In the genomic region with DNA sequence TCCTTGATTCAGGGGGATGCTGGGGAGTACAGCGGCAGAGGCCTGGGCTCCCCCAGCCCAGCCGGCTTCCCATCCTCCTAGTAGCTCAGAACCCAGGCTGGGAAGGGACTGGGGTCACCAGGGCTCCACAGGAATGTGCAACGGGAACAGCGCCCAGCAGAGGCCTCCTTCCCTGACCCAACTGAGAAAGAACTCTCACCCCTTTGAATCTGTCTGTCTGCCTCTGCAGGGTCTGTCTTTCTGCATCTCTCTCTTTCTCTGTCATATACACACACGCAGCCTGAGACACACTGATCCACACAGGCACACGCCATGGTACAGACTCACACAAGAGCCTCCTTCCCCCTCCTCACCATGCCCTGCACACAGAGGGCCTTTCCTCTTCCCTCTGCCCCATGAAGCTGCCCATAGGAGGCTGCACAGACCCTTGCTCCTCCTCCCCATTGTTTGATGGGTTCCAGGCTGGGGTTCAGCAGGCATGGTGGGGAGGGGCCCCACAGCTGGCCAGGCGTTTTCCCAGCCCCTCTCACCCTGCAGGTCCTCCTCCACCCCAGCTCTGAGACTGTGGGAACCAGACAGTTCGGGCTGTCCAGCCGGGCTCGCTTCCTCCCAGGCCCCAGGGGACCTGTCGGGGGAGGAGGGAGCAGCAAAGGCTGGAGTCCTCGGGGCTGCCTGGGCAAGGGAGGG, we compare ENCODE assay signal across 11 cellular contexts. TPM values are rescaled to one million over a fixed set of nuclear protein-coding genes. Genes with fewer than 3 reads are reported as not detected.
DNase-seq lines count a peak whose midpoint lies in the region; ATAC-seq and TF ChIP-seq lines count a peak whose summit lies in the region.
"Had no signal": no experiment of that assay in that cellular context is flagged by ENCODE, and none has a peak within 500 bp of the region (broad histone marks: within the 10 kb centered on the region; RNA-seq: fewer than 3 reads in every experiment).

No MANE protein-coding gene starts in this region.

- H3K36me3 Mint-ChIP-seq in MCF 10A (ENCODE audit: insufficient read depth, unreplicated experiment), result no peaks in the 10 kb centered on the region
- H3K36me3 Mint-ChIP-seq in activated T-helper 17 cell treated with anti-CD3 and anti-CD28 coated beads, Interleukin-2, amount 50 U/mL, for 72 hours (ENCODE audit: low read depth), result no peaks in the 10 kb centered on the region

- 78% methylated on average over 12 of the region's 12 CpGs for WGBS in mammary epithelial cell (ENCODE audit: low coverage, missing lambda C conversion rate)

- H2AFZ ChIP-seq in mammary epithelial cell (ENCODE audit: low read depth, low read length), result no peak overlapping the region

- CTCF ChIA-PET in MCF 10A (lab: Yijun Ruan, JAX) (interaction anchor here (0.7 to 3.1 kb wide), 7 partner anchors 11 to 252 kb away, joined by 3 to 20 read pairs (median 4); no protein-coding TSS in a partner anchor), mammary epithelial cell (lab: Charles Lee; ENCODE audit: low non-redundant PET) (no interaction called here)

- H3K9me3 ChIP-seq in mammary epithelial cell (replicated peaks; ENCODE audit: insufficient read depth, low read length), result no peaks in the 10 kb centered on the region

- H3K27me3 ChIP-seq in mammary epithelial cell (ENCODE audit: insufficient read depth, low read length), result peaks cover 9% of the 10 kb centered on the region

- dilution Hi-C loops in mammary epithelial cell (cut with HindIII; ENCODE audit: low sequenced_read_pairs), result loop anchor here (5.0 kb wide), 1 partner anchor 80 kb away; no protein-coding TSS in a partner anchor

- H3K4me1 Mint-ChIP-seq in MCF 10A (ENCODE audit: insufficient read depth, unreplicated experiment), result peaks cover 12% of the 10 kb centered on the region
- no peaks in the 10 kb centered on the region for H3K4me1 Mint-ChIP-seq in activated T-helper 17 cell treated with anti-CD3 and anti-CD28 coated beads, Interleukin-2, amount 50 U/mL, for 72 hours

- H3K9ac ChIP-seq in mammary epithelial cell (ENCODE audit: insufficient read depth, low read length), result no peak overlapping the region

- POLR2A ChIA-PET in MCF 10A (lab: Yijun Ruan, JAX), result no interaction called here

- no peak overlapping the region for H3K4me3 Mint-ChIP-seq in MCF 10A (ENCODE audit: unreplicated experiment)
- no peak overlapping the region for H3K4me3 Mint-ChIP-seq in activated T-helper 17 cell treated with anti-CD3 and anti-CD28 coated beads, Interleukin-2, amount 50 U/mL, for 72 hours

- peaks cover 3% of the 10 kb centered on the region for H4K20me1 ChIP-seq in mammary epithelial cell (ENCODE audit: insufficient read depth, low read length)

- H3K79me2 ChIP-seq in mammary epithelial cell (ENCODE audit: insufficient read depth, low read length), result no peaks in the 10 kb centered on the region

- no peak overlapping the region for H3K27ac ChIP-seq in mammary epithelial cell (ENCODE audit: insufficient read depth, low read depth, low read length)
- H3K27ac ChIP-seq: 22Rv1 had no signal

- DNase-seq in MCF 10A (ENCODE audit: unreplicated experiment), result peak; percentile 40
- DNase-seq in mammary epithelial cell, result no peak
- DNase-seq in fibroblast of the conjunctiva (ENCODE audit: low read depth), result peak; percentile 24
- DNase-seq in mucosa of gallbladder (ENCODE audit: low spot score), result peak; percentile 38
- DNase-seq in D341Med (ENCODE audit: low spot score), result no peak
- no peak for DNase-seq in stimulated activated naive CD4-positive, alpha-beta T cell treated with Interleukin-2 at 50 U/mL for 16 hours (lab: John Stamatoyannopoulos, UW)
- DNase-seq: NCI-H1436 had no signal

- TF ChIP-seq CTCF in MCF 10A (IDR thresholded peaks at IDR 0.05; ENCODE audit: unreplicated experiment), result no peak
- no peak for TF ChIP-seq CTCF in mammary epithelial cell (conservative IDR thresholded peaks at IDR 0.05 in 1 of 2, IDR thresholded peaks at IDR 0.05 in 1 of 2; ENCODE audit: extremely low read depth in 1 of 2, insufficient read depth in 1 of 2, low read depth in 1 of 2, low read length in 2 of 2)

- no TSS peak for BruUV-seq in MCF 10A (replicated peaks; lab: Mats Ljungman, UMichigan)
- BruUV-seq in mammary epithelial cell (replicated peaks; lab: Mats Ljungman, UMichigan), result no TSS peak

- peaks cover 21% of the 10 kb centered on the region for H3K4me1 ChIP-seq in mammary epithelial cell (ENCODE audit: insufficient read depth, low read length)

- intact Hi-C loops in MCF 10A (cut with micrococcal nuclease), result no loop called here
- intact Hi-C loops in mammary epithelial cell (cut with micrococcal nuclease), result no loop called here

- no peak overlapping the region for H3K4me2 ChIP-seq in mammary epithelial cell (ENCODE audit: insufficient read depth, low read depth, low read length)

- in situ Hi-C loops in mammary epithelial cell (cut with MboI; ENCODE audit: low sequenced_read_pairs in 2 of 2), result loop anchor here in 1 of 2 donors (25.0 kb wide), 1 partner anchor 820 kb away; the partner anchor contains the start of gene C20orf203

- H3K9me3 Mint-ChIP-seq in MCF 10A (ENCODE audit: unreplicated experiment), result no peaks in the 10 kb centered on the region
- H3K9me3 Mint-ChIP-seq in activated T-helper 17 cell treated with anti-CD3 and anti-CD28 coated beads, Interleukin-2, amount 50 U/mL, for 72 hours, result no peaks in the 10 kb centered on the region

- no peak overlapping the region for H3K27ac Mint-ChIP-seq in MCF 10A (ENCODE audit: low read depth, unreplicated experiment)
- H3K27ac Mint-ChIP-seq in activated T-helper 17 cell treated with anti-CD3 and anti-CD28 coated beads, Interleukin-2, amount 50 U/mL, for 72 hours, result no peak overlapping the region

- H3K27me3 Mint-ChIP-seq in MCF 10A (ENCODE audit: insufficient read depth, unreplicated experiment), result no peaks in the 10 kb centered on the region
- H3K27me3 Mint-ChIP-seq in activated T-helper 17 cell treated with anti-CD3 and anti-CD28 coated beads, Interleukin-2, amount 50 U/mL, for 72 hours, result no peaks in the 10 kb centered on the region

- no peaks in the 10 kb centered on the region for H3K36me3 ChIP-seq in mammary epithelial cell (ENCODE audit: insufficient read depth, low read length)

- no peak for ATAC-seq in activated T-helper 17 cell treated with anti-CD3 and anti-CD28 coated beads, Interleukin-2, amount 50 U/mL, for 72 hours (replicated peaks)
- ATAC-seq in HG03108 (IDR thresholded peaks at IDR 0.05; ENCODE audit: unreplicated experiment), result no peak

- H3K4me3 ChIP-seq in mammary epithelial cell (replicated peaks in 1 of 3; ENCODE audit: insufficient read depth in 1 of 3, low read depth in 2 of 3, low read length in 3 of 3), result no peak overlapping the region

RNA-seq across cellular contexts. Expression of gene FOXS1, which starts 2.8 kb away (rescaled TPM):
- not detected in 2 replicates for total RNA-seq in MCF 10A (2022)
- under 1 TPM in 1 of 2 donors, not detected in 1; 0.17 TPM for total RNA-seq in mammary epithelial cell
- polyA plus RNA-seq in mammary epithelial cell, result not detected
- not detected for polyA minus RNA-seq in mammary epithelial cell
- 1.6 TPM for total RNA-seq in mucosa of gallbladder
- not detected for total RNA-seq in activated T-helper 17 cell treated with anti-CD3 and anti-CD28 coated beads, Interleukin-2, amount 50 U/mL, for 72 hours

RNA-seq across cellular contexts. Expression of gene MYLK2, which starts 23.5 kb away (rescaled TPM):
- total RNA-seq in MCF 10A (2022), result 0.14 and 0.32 TPM in 2 replicates
- under 1 TPM; under 0.01 to 0.24 TPM for total RNA-seq in mammary epithelial cell
- polyA plus RNA-seq in mammary epithelial cell, result 0.06 TPM
- not detected for polyA minus RNA-seq in mammary epithelial cell
- total RNA-seq in mucosa of gallbladder, result not detected
- under 1 TPM; 0.40 to 0.86 TPM for total RNA-seq in activated T-helper 17 cell treated with anti-CD3 and anti-CD28 coated beads, Interleukin-2, amount 50 U/mL, for 72 hours

RNA-seq across cellular contexts. Expression of gene DUSP15, which starts 27.7 kb away (rescaled TPM):
- total RNA-seq in MCF 10A (2022), result not detected in 2 replicates
- under 1 TPM in 1 of 2 donors, not detected in 1; 0.67 TPM for total RNA-seq in mammary epithelial cell
- not detected for polyA plus RNA-seq in mammary epithelial cell
- polyA minus RNA-seq in mammary epithelial cell, result not detected
- 2.8 TPM for total RNA-seq in mucosa of gallbladder
- total RNA-seq in activated T-helper 17 cell treated with anti-CD3 and anti-CD28 coated beads, Interleukin-2, amount 50 U/mL, for 72 hours, result not detected

RNA-seq across cellular contexts. Expression of gene TTLL9, which starts 27.8 kb away (rescaled TPM):
- total RNA-seq in MCF 10A (2022) (0.19 TPM in 1 of 2 replicates, not detected in the other), mammary epithelial cell (under 1 TPM; 0.17 to 0.21 TPM), mucosa of gallbladder (0.29 TPM)
- polyA plus RNA-seq in mammary epithelial cell, result 0.02 TPM
- polyA minus RNA-seq in mammary epithelial cell, result not detected
- total RNA-seq in activated T-helper 17 cell treated with anti-CD3 and anti-CD28 coated beads, Interleukin-2, amount 50 U/mL, for 72 hours, result not detected
- total RNA-seq: dermis microvascular lymphatic vessel endothelial cell had no signal

Comparison
In these comparisons a context has a peak if more than half of its experiments do, and no peak if none do; other contexts are left out.
1. DNase-seq: peak in MCF 10A (single experiment), fibroblast of the conjunctiva (single experiment) and mucosa of gallbladder (single experiment); none in mammary epithelial cell (single experiment), D341Med (single experiment) and stimulated activated naive CD4-positive, alpha-beta T cell treated with Interleukin-2 at 50 U/mL for 16 hours (single experiment).